ENCODE assay signal across 22 cellular contexts in genomic region chr1:225891229-225891972, GRCh38. TPM values are rescaled to one million over a fixed set of nuclear protein-coding genes. Genes with fewer than 3 reads are reported as not detected.
A peak's percentile ranks its signal among the peaks of the same experiment; 100 is the strongest.
DNase-seq lines count a peak whose midpoint lies in the region; ATAC-seq and TF ChIP-seq lines count a peak whose summit lies in the region.
"Had no signal": no experiment of that assay in that cellular context is flagged by ENCODE, and none has a peak within 500 bp of the region (broad histone marks: within the 10 kb centered on the region; RNA-seq: fewer than 3 reads in every experiment).

No MANE protein-coding gene starts in this region.

- TF ChIP-seq CTCF in 22Rv1 (IDR thresholded peaks at IDR 0.05): no peak

- no peak overlapping the region for H3K4me3 Mint-ChIP-seq in central memory CD8-positive, alpha-beta T cell
- no peak overlapping the region for H3K4me3 Mint-ChIP-seq in stimulated activated naive B cell treated with anti-CD40 and anti-IgM and Interleukin-4, amounts not matched to agents 10 μg/mL and 1 μg/mL and 100 μg/mL, for 72 hours
- H3K4me3 Mint-ChIP-seq: activated CD4-positive, alpha-beta T cell treated with anti-CD3 and anti-CD28 coated beads, Interleukin-2, amount 10 ng/mL, durations not matched to agents 7 days and 5 days; activated naive CD4-positive, alpha-beta T cell treated with anti-CD3 and anti-CD28 coated beads, Interleukin-2, amount 50 U/mL, for 24 hours; brain; CD8-positive, alpha-beta T cell; dendritic cell treated with granulocyte-macrophage colony-stimulating factor and Interleukin-4, amounts not matched to agents 40 ng/mL and 50 ng/mL, for 4 days had no signal

- H3K27me3 Mint-ChIP-seq in central memory CD8-positive, alpha-beta T cell: no peaks in the 10 kb centered on the region
- H3K27me3 Mint-ChIP-seq in stimulated activated naive B cell treated with anti-CD40 and anti-IgM and Interleukin-4, amounts not matched to agents 10 μg/mL and 1 μg/mL and 100 μg/mL, for 72 hours: peaks cover 0 to 18% of the 10 kb centered on the region in 2 donors
- H3K27me3 Mint-ChIP-seq: activated naive CD4-positive, alpha-beta T cell treated with anti-CD3 and anti-CD28 coated beads, Interleukin-2, amount 50 U/mL, for 24 hours had no signal

- no peaks in the 10 kb centered on the region for H3K9me3 Mint-ChIP-seq in central memory CD8-positive, alpha-beta T cell
- H3K9me3 Mint-ChIP-seq in stimulated activated naive B cell treated with anti-CD40 and anti-IgM and Interleukin-4, amounts not matched to agents 10 μg/mL and 1 μg/mL and 100 μg/mL, for 72 hours: no peaks in the 10 kb centered on the region
- H3K9me3 Mint-ChIP-seq: activated CD4-positive, alpha-beta T cell treated with anti-CD3 and anti-CD28 coated beads, Interleukin-2, amount 10 ng/mL, durations not matched to agents 7 days and 5 days; activated naive CD4-positive, alpha-beta T cell treated with anti-CD3 and anti-CD28 coated beads, Interleukin-2, amount 50 U/mL, for 24 hours; brain; CD8-positive, alpha-beta T cell; dendritic cell treated with granulocyte-macrophage colony-stimulating factor and Interleukin-4, amounts not matched to agents 40 ng/mL and 50 ng/mL, for 4 days had no signal

- H3K27ac Mint-ChIP-seq in central memory CD8-positive, alpha-beta T cell (ENCODE audit: low read depth): peak overlapping the region; percentile 6
- no peak overlapping the region for H3K27ac Mint-ChIP-seq in stimulated activated naive B cell treated with anti-CD40 and anti-IgM and Interleukin-4, amounts not matched to agents 10 μg/mL and 1 μg/mL and 100 μg/mL, for 72 hours
- H3K27ac Mint-ChIP-seq: activated naive CD4-positive, alpha-beta T cell treated with anti-CD3 and anti-CD28 coated beads, Interleukin-2, amount 50 U/mL, for 24 hours; brain; CD8-positive, alpha-beta T cell; dendritic cell treated with granulocyte-macrophage colony-stimulating factor and Interleukin-4, amounts not matched to agents 40 ng/mL and 50 ng/mL, for 4 days had no signal

- peak overlapping the region; percentile 42 for H3K27ac ChIP-seq in 22Rv1
- H3K27ac ChIP-seq: epithelial cell of prostate, gastroesophageal sphincter had no signal

- in situ Hi-C loops in G401 (cut with HindIII; ENCODE audit: low sequenced_read_pairs): no loop called here

- no peak for ATAC-seq in central memory CD8-positive, alpha-beta T cell (replicated peaks; ENCODE audit: extremely low read depth, poor library complexity, severe bottlenecking)
- no peak for ATAC-seq in GM18870 (IDR thresholded peaks at IDR 0.05; ENCODE audit: unreplicated experiment)
- ATAC-seq in stimulated activated naive B cell treated with anti-CD40 and anti-IgM and Interleukin-4, amounts not matched to agents 10 μg/mL and 1 μg/mL and 100 μg/mL, for 72 hours (replicated peaks): no peak
- ATAC-seq: CD8-positive, alpha-beta T cell; gastroesophageal sphincter; SK-N-SH treated with all-trans-retinoic acid at 6 μM for 48 hours had no signal

- H3K36me3 Mint-ChIP-seq in central memory CD8-positive, alpha-beta T cell (ENCODE audit: insufficient read depth): no peaks in the 10 kb centered on the region
- H3K36me3 Mint-ChIP-seq in stimulated activated naive B cell treated with anti-CD40 and anti-IgM and Interleukin-4, amounts not matched to agents 10 μg/mL and 1 μg/mL and 100 μg/mL, for 72 hours: no peaks in the 10 kb centered on the region
- H3K36me3 Mint-ChIP-seq: activated naive CD4-positive, alpha-beta T cell treated with anti-CD3 and anti-CD28 coated beads, Interleukin-2, amount 50 U/mL, for 24 hours; brain; CD8-positive, alpha-beta T cell had no signal

- peaks cover 12% of the 10 kb centered on the region for H3K4me1 Mint-ChIP-seq in central memory CD8-positive, alpha-beta T cell
- peaks cover 2 to 20% of the 10 kb centered on the region in 2 donors for H3K4me1 Mint-ChIP-seq in stimulated activated naive B cell treated with anti-CD40 and anti-IgM and Interleukin-4, amounts not matched to agents 10 μg/mL and 1 μg/mL and 100 μg/mL, for 72 hours

- DNase-seq in HT1080 (ENCODE audit: low read depth) (peak; percentile 79), mucosa of gallbladder (ENCODE audit: low spot score) (peak; percentile 46), G401 (ENCODE audit: low spot score) (no peak)
- no peak for DNase-seq in central memory CD8-positive, alpha-beta T cell (ENCODE audit: low spot score in 2 of 2)
- no peak for DNase-seq in activated naive CD4-positive, alpha-beta T cell treated with Interleukin-2 at 50 U/mL for 16 hours
- DNase-seq in stimulated activated naive B cell treated with anti-CD40 and anti-IgM and Interleukin-4, amounts not matched to agents 10 μg/mL and 1 μg/mL and 100 μg/mL, for 72 hours: no peak
- DNase-seq: activated CD4-positive, alpha-beta T cell treated with anti-CD3 and anti-CD28 coated beads, Interleukin-2, amount 10 ng/mL, durations not matched to agents 7 days and 5 days; CD8-positive, alpha-beta T cell; Kasumi-1; NCI-H1417 treated with DMSO at 0.1 percent for 48 hours; NCI-H2171 treated with DMSO at 0.1 percent for 48 hours; Peyer's patch had no signal

RNA-seq across cellular contexts. Expression of gene LEFTY1, which starts 2.5 kb away (rescaled TPM):
- not detected in 2 replicates for total RNA-seq in HT1080 (2014; rRNA removed; shearing (Covaris generic))
- polyA plus RNA-seq in HT1080 (2015; cell fraction: cytosol; rRNA removed): not detected in 2 replicates
- polyA plus RNA-seq in HT1080 (2015; cell fraction: nucleus; rRNA removed): not detected in 2 replicates
- total RNA-seq in mucosa of gallbladder: 1.5 TPM
- total RNA-seq in G401 (2014; rRNA removed; shearing (Covaris generic)): not detected in 2 replicates
- total RNA-seq: activated CD4-positive, alpha-beta T cell treated with anti-CD3 and anti-CD28 coated beads, Interleukin-2, amount 10 ng/mL, durations not matched to agents 7 days and 5 days; CD8-positive, alpha-beta T cell had no signal

RNA-seq across cellular contexts. Expression of gene TMEM63A, which starts 9.2 kb away (rescaled TPM):
- total RNA-seq in HT1080 (2014; rRNA removed; shearing (Covaris generic)): 5.1 and 7.8 TPM in 2 replicates
- 4.6 and 4.9 TPM in 2 replicates for polyA plus RNA-seq in HT1080 (2015; cell fraction: cytosol; rRNA removed)
- polyA plus RNA-seq in HT1080 (2015; cell fraction: nucleus; rRNA removed): 67.9 and 68.5 TPM in 2 replicates
- total RNA-seq in mucosa of gallbladder: 153 TPM
- 1.8 and 2.2 TPM in 2 replicates for total RNA-seq in G401 (2014; rRNA removed; shearing (Covaris generic))
- polyA plus RNA-seq: neural cell had no signal

RNA-seq across cellular contexts. Expression of gene PYCR2, which starts 32.6 kb away (rescaled TPM):
- total RNA-seq in HT1080 (2014; rRNA removed; shearing (Covaris generic)): 64.1 and 65.9 TPM in 2 replicates
- 105 and 117 TPM in 2 replicates for polyA plus RNA-seq in HT1080 (2015; cell fraction: cytosol; rRNA removed)
- 152 and 167 TPM in 2 replicates for polyA plus RNA-seq in HT1080 (2015; cell fraction: nucleus; rRNA removed)
- total RNA-seq in mucosa of gallbladder: 71.8 TPM
- total RNA-seq in G401 (2014; rRNA removed; shearing (Covaris generic)): 87.3 and 125 TPM in 2 replicates

RNA-seq across cellular contexts. Expression of gene LEFTY2, which starts 49.6 kb away (rescaled TPM):
- total RNA-seq in HT1080 (2014; rRNA removed; shearing (Covaris generic)): 1.3 TPM in 1 of 2 replicates, not detected in the other
- polyA plus RNA-seq in HT1080 (2015; cell fraction: cytosol; rRNA removed): 0.03 TPM in 1 of 2 replicates, not detected in the other
- not detected in 2 replicates for polyA plus RNA-seq in HT1080 (2015; cell fraction: nucleus; rRNA removed)
- 0.23 TPM for total RNA-seq in mucosa of gallbladder
- total RNA-seq in G401 (2014; rRNA removed; shearing (Covaris generic)): not detected in 2 replicates
- total RNA-seq: activated CD4-positive, alpha-beta T cell treated with anti-CD3 and anti-CD28 coated beads, Interleukin-2, amount 10 ng/mL, durations not matched to agents 7 days and 5 days; CD8-positive, alpha-beta T cell; Peyer's patch had no signal
- polyA plus RNA-seq: AG04450, neural cell had no signal

Comparison
In these comparisons a context has a peak if more than half of its experiments do, and no peak if none do; other contexts are left out.
1. DNase-seq: peak in HT1080 (single experiment) and mucosa of gallbladder (single experiment); none in central memory CD8-positive, alpha-beta T cell (0 of 2), activated naive CD4-positive, alpha-beta T cell treated with Interleukin-2 at 50 U/mL for 16 hours (single experiment), G401 (single experiment) and stimulated activated naive B cell treated with anti-CD40 and anti-IgM and Interleukin-4, amounts not matched to agents 10 μg/mL and 1 μg/mL and 100 μg/mL, for 72 hours (single experiment).
2. RNA of gene TMEM63A, which starts 9.2 kb away (total RNA-seq): 153 TPM in mucosa of gallbladder (single experiment); 5.1 to 7.8 TPM in HT1080 and 1.8 to 2.2 TPM in G401; every median in the first group is over 10 times any median in the second.